In genomic region chr3:30659270-30660127, GRCh38 we compare ENCODE assay signal across 8 cellular contexts. TPM values are rescaled to one million over a fixed set of nuclear protein-coding genes. Genes with fewer than 3 reads are reported as not detected.
DNase-seq lines count a peak whose midpoint lies in the region; ATAC-seq and TF ChIP-seq lines count a peak whose summit lies in the region.

No MANE protein-coding gene starts in this region.

- no peaks in the 10 kb centered on the region for H3K9me3 ChIP-seq in HUES48 (ENCODE audit: control insufficient read depth, insufficient read depth, low read length)
- H3K9me3 ChIP-seq in transverse colon, result no peaks in the 10 kb centered on the region

- WGBS in transverse colon (ENCODE audit: low coverage in 1 of 2), 2 donors, result 74 to 79% methylated on average over 3 to 7 of the region's 7 CpGs

- no peak for TF ChIP-seq CTCF in astrocyte of the cerebellum (IDR thresholded peaks at IDR 0.05; ENCODE audit: low read depth, low read length, missing control alignments)
- no peak for TF ChIP-seq CTCF in transverse colon (IDR thresholded peaks at IDR 0.05)

- ATAC-seq in HG03175 (IDR thresholded peaks at IDR 0.05; ENCODE audit: unreplicated experiment) (no peak), GM18868 (IDR thresholded peaks at IDR 0.05; ENCODE audit: unreplicated experiment) (no peak)

- TF ChIP-seq EP300 in transverse colon (IDR thresholded peaks at IDR 0.05; ENCODE audit: low read depth), result no peak

- DNase-seq in 8988T (peak; percentile 27), astrocyte of the cerebellum (ENCODE audit: low read depth) (peak; percentile 91), transverse colon (no peak), NCI-H510A treated with DMSO at 0.1 percent for 48 hours (lab: John Stamatoyannopoulos, UW) (no peak)

- H3K36me3 ChIP-seq in HUES48 (ENCODE audit: control insufficient read depth, insufficient read depth, low read length) (peaks cover 27% of the 10 kb centered on the region), transverse colon (peaks cover 0 to 10% (median 1%) of the 10 kb centered on the region in 4 donors)

- H3K27ac ChIP-seq in HUES48 (ENCODE audit: low read depth, low read length) (peak overlapping the region; percentile 92), layer of hippocampus (ENCODE audit: low read depth, low read length) (peak overlapping the region; percentile 66), transverse colon (peak overlapping the region; percentile 68 to 83 (median 78))

- no peak for TF ChIP-seq POLR2A in transverse colon (IDR thresholded peaks at IDR 0.05)

- H3K4me3 ChIP-seq in HUES48 (ENCODE audit: low read depth, low read length), result no peak overlapping the region
- H3K4me3 ChIP-seq in astrocyte of the cerebellum (ENCODE audit: low read depth, low read length), result no peak overlapping the region
- peak overlapping the region in 1 of 4 donors; percentile 0 for H3K4me3 ChIP-seq in transverse colon

- intact Hi-C loops in transverse colon (cut with DNase I; ENCODE audit: low total_unique reads), result no loop called here

- in situ Hi-C loops in astrocyte of the cerebellum (cut with HindIII; ENCODE audit: low sequenced_read_pairs), result no loop called here
- in situ Hi-C loops in transverse colon (cut with MboI; ENCODE audit: low pct_ligation_motif_present in 1 of 4, low pct_unique_long_range_greater_than_20kb in 1 of 4, low sequenced_read_pairs in 3 of 4), result no loop called here

- no peak overlapping the region; the same call in 1 of the 2 replicates for H3K9ac ChIP-seq in HUES48 (ENCODE audit: low read depth, low read length)

- no peaks in the 10 kb centered on the region for H3K27me3 ChIP-seq in HUES48 (ENCODE audit: control insufficient read depth, insufficient read depth, low read length)
- H3K27me3 ChIP-seq in layer of hippocampus (ENCODE audit: control insufficient read depth, insufficient read depth, low read length), result no peaks in the 10 kb centered on the region
- no peaks in the 10 kb centered on the region for H3K27me3 ChIP-seq in transverse colon

- H3K4me1 ChIP-seq in HUES48 (ENCODE audit: control insufficient read depth, insufficient read depth, low read length) (peaks cover 52% of the 10 kb centered on the region), transverse colon (peaks cover 14 to 79% (median 41%) of the 10 kb centered on the region in 4 donors)

RNA-seq across cellular contexts. Expression of gene TGFBR2, which starts 53.1 kb away (rescaled TPM):
- total RNA-seq in transverse colon, result 100 to 1,000 TPM in 2 of 4 donors, 10 to 100 TPM in 2; 63.2 to 179 (median 98.5) TPM

Comparison
In these comparisons a context has a peak if more than half of its experiments do, and no peak if none do; other contexts are left out.
1. DNase-seq: peak in 8988T (single experiment) and astrocyte of the cerebellum (single experiment); none in transverse colon (single experiment) and NCI-H510A treated with DMSO at 0.1 percent for 48 hours (single experiment).
2. Peak in every context shown above with its lines, with median percentiles within 50 percentile points of each other: H3K27ac ChIP-seq.